ENCODE assay signal across 26 cellular contexts in the genomic region with DNA sequence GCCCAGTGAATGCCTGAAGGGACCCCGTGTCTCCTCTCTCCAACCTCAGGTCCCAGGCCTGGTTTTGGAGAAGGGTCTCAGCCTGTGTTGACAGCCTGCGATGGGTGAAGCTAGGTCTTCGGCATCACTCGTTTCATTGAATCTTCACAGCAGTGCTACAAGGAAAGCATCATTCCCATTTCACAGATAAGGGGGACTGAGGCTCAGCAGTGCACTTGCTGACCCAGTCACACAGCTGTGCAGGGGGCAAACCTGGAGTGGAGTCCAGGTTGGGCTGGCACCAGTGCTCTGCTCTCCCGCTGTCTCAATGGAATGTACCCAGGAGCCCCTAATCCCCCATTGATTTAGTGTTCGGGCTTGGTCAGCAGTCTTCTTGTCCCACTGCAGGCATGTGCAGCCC.
"Had no signal": no experiment of that assay in that cellular context is flagged by ENCODE, and none has a peak within 500 bp of the region (broad histone marks: within the 10 kb centered on the region; RNA-seq: fewer than 3 reads in every experiment).

No MANE protein-coding gene starts in this region.

- H3K9me3 Mint-ChIP-seq: endodermal cell; mesothelial cell of epicardium; naive B cell; natural killer cell treated with Interleukin-12 subunit alpha and Interleukin-12 subunit beta and Interleukin-15 and Interleukin-18, amount 100 ng/mL, for 72 hours; neural crest cell; stimulated activated naive B cell treated with anti-CD40 and anti-IgM and Interleukin-4, amounts not matched to agents 10 μg/mL and 1 μg/mL and 100 μg/mL, for 72 hours; stimulated activated naive CD8-positive, alpha-beta T cell treated with anti-CD3 and anti-CD28 coated beads, Interleukin-15, Interleukin-2, amounts not matched to agents 100 ng/mL and 50 ng/mL, for 24 hours had no signal

- H2AFZ ChIP-seq: hepatocyte had no signal

- ATAC-seq: esophagus mucosa; gastrocnemius medialis; left lung; mucosa of descending colon; natural killer cell treated with Interleukin-12 subunit alpha and Interleukin-12 subunit beta and Interleukin-15 and Interleukin-18, amount 100 ng/mL, for 72 hours; stimulated activated naive B cell treated with anti-CD40 and anti-IgM and Interleukin-4, amounts not matched to agents 10 μg/mL and 1 μg/mL and 100 μg/mL, for 72 hours had no signal

- H3K36me3 ChIP-seq: gastrocnemius medialis, heart left ventricle, left lung, sigmoid colon, thoracic aorta, tibial nerve, upper lobe of left lung had no signal

- H3K36me3 Mint-ChIP-seq: mesothelial cell of epicardium; naive B cell; natural killer cell treated with Interleukin-12 subunit alpha and Interleukin-12 subunit beta and Interleukin-15 and Interleukin-18, amount 100 ng/mL, for 72 hours; stimulated activated naive B cell treated with anti-CD40 and anti-IgM and Interleukin-4, amounts not matched to agents 10 μg/mL and 1 μg/mL and 100 μg/mL, for 72 hours had no signal

- H3K27ac ChIP-seq: dorsolateral prefrontal cortex, epithelial cell of prostate, gastrocnemius medialis, hepatocyte, left lung, psoas muscle, sigmoid colon, thoracic aorta, tibial nerve, upper lobe of left lung had no signal

- H3K9me3 ChIP-seq: gastrocnemius medialis, heart left ventricle, left lung, mucosa of descending colon, psoas muscle, sigmoid colon, thoracic aorta, tibial nerve, upper lobe of left lung had no signal

- DNase-seq: cortex of kidney; dorsolateral prefrontal cortex; effector CD4-positive, alpha-beta T cell; endodermal cell; gastrocnemius medialis; left cardiac atrium; left lung; mesenchymal stem cell; mucosa of descending colon; naive B cell; right cardiac atrium; sigmoid colon; stimulated activated CD4-positive, alpha-beta T cell treated with anti-CD3 and anti-CD28 coated beads, Interleukin-2, amount 100 ng/mL, for 48 hours; stimulated activated naive B cell treated with anti-CD40 and anti-IgM and Interleukin-4, amounts not matched to agents 10 μg/mL and 1 μg/mL and 100 μg/mL, for 72 hours had no signal

- H3K27ac Mint-ChIP-seq: endodermal cell; mesothelial cell of epicardium; natural killer cell treated with Interleukin-12 subunit alpha and Interleukin-12 subunit beta and Interleukin-15 and Interleukin-18, amount 100 ng/mL, for 72 hours; stimulated activated naive B cell treated with anti-CD40 and anti-IgM and Interleukin-4, amounts not matched to agents 10 μg/mL and 1 μg/mL and 100 μg/mL, for 72 hours; stimulated activated naive CD8-positive, alpha-beta T cell treated with anti-CD3 and anti-CD28 coated beads, Interleukin-15, Interleukin-2, amounts not matched to agents 100 ng/mL and 50 ng/mL, for 24 hours had no signal

- H3K4me1 Mint-ChIP-seq: naive B cell; neural crest cell; stimulated activated naive B cell treated with anti-CD40 and anti-IgM and Interleukin-4, amounts not matched to agents 10 μg/mL and 1 μg/mL and 100 μg/mL, for 72 hours had no signal

- H3K4me3 ChIP-seq: dorsolateral prefrontal cortex, gastrocnemius medialis, heart left ventricle, hepatocyte, left lung, mucosa of descending colon, psoas muscle, sigmoid colon, thoracic aorta, tibial nerve, upper lobe of left lung had no signal

- H3K79me2 ChIP-seq: hepatocyte had no signal

- H3K4me1 ChIP-seq: gastrocnemius medialis, psoas muscle, sigmoid colon had no signal

- H3K4me2 ChIP-seq: hepatocyte had no signal

- H3K27me3 ChIP-seq: dorsolateral prefrontal cortex, gastrocnemius medialis, heart left ventricle, hepatocyte, left lung, sigmoid colon, tibial nerve, upper lobe of left lung had no signal

- H3K4me3 Mint-ChIP-seq: endodermal cell; mesothelial cell of epicardium; naive B cell; natural killer cell treated with Interleukin-12 subunit alpha and Interleukin-12 subunit beta and Interleukin-15 and Interleukin-18, amount 100 ng/mL, for 72 hours; neural crest cell; stimulated activated naive B cell treated with anti-CD40 and anti-IgM and Interleukin-4, amounts not matched to agents 10 μg/mL and 1 μg/mL and 100 μg/mL, for 72 hours; stimulated activated naive CD8-positive, alpha-beta T cell treated with anti-CD3 and anti-CD28 coated beads, Interleukin-15, Interleukin-2, amounts not matched to agents 100 ng/mL and 50 ng/mL, for 24 hours had no signal
